Comparison of ENCODE assay signal across 11 cellular contexts in genomic region chr6:107786709-107787588, GRCh38. TPM values are rescaled to one million over a fixed set of nuclear protein-coding genes. Genes with fewer than 3 reads are reported as not detected.
A peak's percentile ranks its signal among the peaks of the same experiment; 100 is the strongest.
DNase-seq lines count a peak whose midpoint lies in the region; ATAC-seq and TF ChIP-seq lines count a peak whose summit lies in the region.
"Had no signal": no experiment of that assay in that cellular context is flagged by ENCODE, and none has a peak within 500 bp of the region (broad histone marks: within the 10 kb centered on the region; RNA-seq: fewer than 3 reads in every experiment).

No MANE protein-coding gene starts in this region.

- H3K4me3 ChIP-seq in gastrocnemius medialis, result no peak overlapping the region
- H3K4me3 ChIP-seq: thoracic aorta had no signal

- H3K4me1 Mint-ChIP-seq in T-helper 1 cell treated with Interleukin-12 subunit alpha and Interleukin-12 subunit beta and Interleukin-4 antibody, amounts not matched to agents 30 μg/mL and 1 μg/mL, for 36 hours (ENCODE audit: low read depth), result peaks cover 45% of the 10 kb centered on the region
- H3K4me1 Mint-ChIP-seq in CD14-positive monocyte, result peaks cover 3% of the 10 kb centered on the region

- DNase-seq in NCI-H82 (lab: John Stamatoyannopoulos, UW) (peak; percentile 11), NCI-H82 treated with DMSO at 0.1 percent for 48 hours (lab: John Stamatoyannopoulos, UW; ENCODE audit: unreplicated experiment) (no peak), gastrocnemius medialis (peak; percentile 49 to 87), NCI-H2029 treated with DMSO at 0.1 percent for 48 hours (lab: John Stamatoyannopoulos, UW) (no peak), CD14-positive monocyte (ENCODE audit: low spot score) (no peak)

- H3K4me1 ChIP-seq in gastrocnemius medialis, result peaks cover 19 to 30% of the 10 kb centered on the region in 2 donors

- H3K4me3 Mint-ChIP-seq in T-helper 1 cell treated with Interleukin-12 subunit alpha and Interleukin-12 subunit beta and Interleukin-4 antibody, amounts not matched to agents 30 μg/mL and 1 μg/mL, for 36 hours, result peak overlapping the region; percentile 63
- H3K4me3 Mint-ChIP-seq in CD14-positive monocyte, result no peak overlapping the region
- H3K4me3 Mint-ChIP-seq: neural crest cell had no signal

- no peaks in the 10 kb centered on the region for H3K9me3 ChIP-seq in gastrocnemius medialis
- H3K9me3 ChIP-seq: thoracic aorta had no signal

- peak overlapping the region; percentile 44 to 72 (median 62) for H3K27ac ChIP-seq in gastrocnemius medialis
- H3K27ac ChIP-seq: thoracic aorta had no signal

- H3K27me3 Mint-ChIP-seq in T-helper 1 cell treated with Interleukin-12 subunit alpha and Interleukin-12 subunit beta and Interleukin-4 antibody, amounts not matched to agents 30 μg/mL and 1 μg/mL, for 36 hours (ENCODE audit: low read depth), result no peaks in the 10 kb centered on the region
- H3K27me3 Mint-ChIP-seq in CD14-positive monocyte (ENCODE audit: low read depth in 3 of 3), result peaks cover 0 to 7% (median 7%) of the 10 kb centered on the region in 3 donors

- no peaks in the 10 kb centered on the region for H3K36me3 ChIP-seq in gastrocnemius medialis
- H3K36me3 ChIP-seq: thoracic aorta had no signal

- peak overlapping the region; percentile 62 for H3K27ac Mint-ChIP-seq in T-helper 1 cell treated with Interleukin-12 subunit alpha and Interleukin-12 subunit beta and Interleukin-4 antibody, amounts not matched to agents 30 μg/mL and 1 μg/mL, for 36 hours
- H3K27ac Mint-ChIP-seq in CD14-positive monocyte, result no peak overlapping the region

- H3K9me3 Mint-ChIP-seq in T-helper 1 cell treated with Interleukin-12 subunit alpha and Interleukin-12 subunit beta and Interleukin-4 antibody, amounts not matched to agents 30 μg/mL and 1 μg/mL, for 36 hours, result no peaks in the 10 kb centered on the region
- H3K9me3 Mint-ChIP-seq in CD14-positive monocyte, result peaks cover 0 to 2% (median 0%) of the 10 kb centered on the region in 7 donors
- H3K9me3 Mint-ChIP-seq: neural crest cell had no signal

- in situ Hi-C loops in gastrocnemius medialis (cut with MboI; ENCODE audit: low sequenced_read_pairs in 4 of 4), result no loop called here

- H3K36me3 Mint-ChIP-seq in T-helper 1 cell treated with Interleukin-12 subunit alpha and Interleukin-12 subunit beta and Interleukin-4 antibody, amounts not matched to agents 30 μg/mL and 1 μg/mL, for 36 hours (ENCODE audit: low read depth), result peaks cover 1% of the 10 kb centered on the region
- H3K36me3 Mint-ChIP-seq in CD14-positive monocyte, result no peaks in the 10 kb centered on the region

- H3K27me3 ChIP-seq in gastrocnemius medialis, result no peaks in the 10 kb centered on the region

- TF ChIP-seq POLR2A in gastrocnemius medialis (IDR thresholded peaks at IDR 0.05), result no peak

- intact Hi-C loops in gastrocnemius medialis (cut with DNase I; ENCODE audit: low total_unique reads), result no loop called here
- intact Hi-C loops in CD14-positive monocyte (cut with micrococcal nuclease), result no loop called here

- ATAC-seq in HG02938 (IDR thresholded peaks at IDR 0.05; ENCODE audit: unreplicated experiment) (peak; percentile 59), gastrocnemius medialis (peak; percentile 94 to 99), HG02798 (IDR thresholded peaks at IDR 0.05; ENCODE audit: poor library complexity, unreplicated experiment) (no peak)

- TF ChIP-seq CTCF in gastrocnemius medialis (IDR thresholded peaks at IDR 0.05 in 4 of 5, conservative IDR thresholded peaks at IDR 0.05 in 1 of 5) (no peak), CD14-positive monocyte (IDR thresholded peaks at IDR 0.05) (no peak)

RNA-seq across cellular contexts. Expression of gene SCML4, which starts 37.2 kb away (rescaled TPM):
- under 1 TPM in 1 of 4 donors, not detected in 3; 0.11 TPM for total RNA-seq in gastrocnemius medialis
- polyA plus RNA-seq in CD14-positive monocyte, result under 1 TPM in 1 of 2 donors, not detected in 1; 0.22 TPM
- total RNA-seq: endothelial cell of umbilical vein had no signal
- polyA plus RNA-seq: endothelial cell of umbilical vein had no signal

Comparison
In these comparisons a context has a peak if more than half of its experiments do, and no peak if none do; other contexts are left out.
1. DNase-seq: peak in NCI-H82 (single experiment) and gastrocnemius medialis (2 of 2); none in NCI-H82 treated with DMSO at 0.1 percent for 48 hours (single experiment), NCI-H2029 treated with DMSO at 0.1 percent for 48 hours (single experiment) and CD14-positive monocyte (single experiment).